Comparison of ENCODE assay signal across 8 cellular contexts in the genomic region with DNA sequence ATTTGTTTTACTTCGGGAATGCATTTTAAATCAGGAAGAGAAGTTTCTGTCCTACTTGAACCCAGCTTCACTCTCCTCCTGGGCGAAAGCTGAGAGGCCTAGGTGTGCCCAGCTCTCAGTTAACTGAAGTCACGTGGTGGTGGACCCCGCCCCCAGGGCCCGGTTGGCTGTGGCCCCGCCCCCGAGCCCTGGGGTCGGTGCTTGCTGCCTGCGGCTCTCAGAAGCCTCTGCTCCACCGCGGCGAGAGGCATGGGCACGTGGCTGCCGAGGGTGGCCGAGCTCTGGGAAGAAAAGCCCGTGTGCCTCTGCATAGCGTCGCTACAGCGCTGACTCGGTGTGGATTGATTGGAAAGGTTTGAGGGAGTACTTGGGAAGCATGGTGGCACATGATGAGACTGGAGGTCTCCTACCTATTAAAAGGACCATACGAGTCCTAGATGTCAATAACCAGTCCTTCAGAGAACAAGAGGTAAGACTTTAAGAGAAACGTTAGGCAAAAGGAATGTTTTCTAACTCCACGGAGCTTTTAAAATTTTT.
DNase-seq lines count a peak whose midpoint lies in the region; ATAC-seq and TF ChIP-seq lines count a peak whose summit lies in the region.

No MANE protein-coding gene starts in this region.

- H4K20me1 ChIP-seq in BLaER1: no peaks in the 10 kb centered on the region

- no peak for TF ChIP-seq CTCF in coronary artery (IDR thresholded peaks at IDR 0.05)

- peak; percentile 39 for ATAC-seq in GM21717 (IDR thresholded peaks at IDR 0.05; ENCODE audit: unreplicated experiment)

- no peaks in the 10 kb centered on the region for H3K9me3 ChIP-seq in BLaER1

- H3K4me1 ChIP-seq in BLaER1: peaks cover 27% of the 10 kb centered on the region

- H3K27me3 ChIP-seq in BLaER1: no peaks in the 10 kb centered on the region

- H3K36me3 ChIP-seq in BLaER1: peaks cover 8% of the 10 kb centered on the region; the same call in 1 of the 2 replicates

- H3K9ac ChIP-seq in BLaER1: no peak overlapping the region

- H3K4me3 ChIP-seq in BLaER1: 0 out of 2 replicates have a peak overlapping the region, but pooled peaks have one; percentile 23
- H3K4me3 ChIP-seq in coronary artery: peak overlapping the region; percentile 73

- peak overlapping the region; percentile 62 for H3K4me2 ChIP-seq in BLaER1

- no peak overlapping the region for H3K27ac ChIP-seq in BLaER1
- peak overlapping the region; percentile 75 to 83 for H3K27ac ChIP-seq in coronary artery

- DNase-seq in NCI-H1105 treated with DMSO at 0.1 percent for 48 hours (lab: John Stamatoyannopoulos, UW): peak; percentile 74
- peak; percentile 90 for DNase-seq in activated CD4-positive, alpha-beta T cell treated with anti-CD3 and anti-CD28 coated beads for 48 hours
- peak; percentile 96 for DNase-seq in coronary artery (ENCODE audit: low spot score)
- peak; percentile 97 for DNase-seq in left kidney (ENCODE audit: low read depth, low spot score)
- peak; percentile 43 to 76 (median 58) for DNase-seq in stimulated activated CD4-positive, alpha-beta T cell treated with anti-CD3 and anti-CD28 coated beads, Interleukin-1b, Interleukin-23, amount 100 ng/mL, for 24 hours (ENCODE audit: low read depth in 4 of 4, low spot score in 1 of 4)
- DNase-seq in NCI-H146 treated with DMSO at 0.1 percent for 48 hours (lab: John Stamatoyannopoulos, UW; ENCODE audit: unreplicated experiment): no peak
